8 cellular contexts compared by ENCODE assay signal in genomic region chr3:160564205-160564922, GRCh38. TPM values are rescaled to one million over a fixed set of nuclear protein-coding genes. Genes with fewer than 3 reads are reported as not detected.
DNase-seq lines count a peak whose midpoint lies in the region; ATAC-seq, FAIRE-seq and TF ChIP-seq lines count a peak whose summit lies in the region.

No MANE protein-coding gene starts in this region.

- no peaks in the 10 kb centered on the region for H3K27me3 ChIP-seq in thyroid gland

- no peak for TF ChIP-seq POLR2A in thyroid gland (IDR thresholded peaks at IDR 0.05)

- no peaks in the 10 kb centered on the region for H3K27me3 Mint-ChIP-seq in activated CD4-positive, alpha-beta T cell treated with anti-CD3 and anti-CD28 coated beads, Interleukin-2, amount 10 ng/mL, durations not matched to agents 24 days and 14 days
- no peaks in the 10 kb centered on the region for H3K27me3 Mint-ChIP-seq in MCF 10A (ENCODE audit: insufficient read depth, unreplicated experiment)
- H3K27me3 Mint-ChIP-seq in memory B cell = no peaks in the 10 kb centered on the region

- POLR2A ChIA-PET in MCF 10A (lab: Yijun Ruan, JAX) = interaction anchor here (0.6 to 8.9 kb wide), 19 partner anchors 10 to 657 kb away, joined by 3 to 124 read pairs (median 4); partner anchors contain the start of genes ARL14, NMD3, PPM1L and TRIM59

- peak overlapping the region; percentile 18 to 87 (median 26) for H3K4me3 ChIP-seq in thyroid gland (replicated peaks in 1 of 3)

- H3K9me3 ChIP-seq in thyroid gland = no peaks in the 10 kb centered on the region

- peaks cover 58% of the 10 kb centered on the region for H3K4me1 Mint-ChIP-seq in activated CD4-positive, alpha-beta T cell treated with anti-CD3 and anti-CD28 coated beads, Interleukin-2, amount 10 ng/mL, durations not matched to agents 24 days and 14 days
- H3K4me1 Mint-ChIP-seq in MCF 10A (ENCODE audit: insufficient read depth, unreplicated experiment) = peaks cover 35% of the 10 kb centered on the region
- peaks cover 48% of the 10 kb centered on the region for H3K4me1 Mint-ChIP-seq in memory B cell

- BruUV-seq in MCF 10A (replicated peaks; lab: Mats Ljungman, UMichigan) = TSS peak; percentile 22

- no peaks in the 10 kb centered on the region for H3K36me3 ChIP-seq in thyroid gland

- TF ChIP-seq CTCF in MCF 10A (IDR thresholded peaks at IDR 0.05; ENCODE audit: unreplicated experiment) (no peak), thyroid gland (IDR thresholded peaks at IDR 0.05) (no peak), D721Med (IDR thresholded peaks at IDR 0.05; ENCODE audit: insufficient read depth, missing control alignments) (no peak)

- 0 to 3% methylated on average over 17 to 18 of the region's 39 CpGs for WGBS in thyroid gland, 2 donors

- peak overlapping the region; percentile 98 for H3K4me3 Mint-ChIP-seq in activated CD4-positive, alpha-beta T cell treated with anti-CD3 and anti-CD28 coated beads, Interleukin-2, amount 10 ng/mL, durations not matched to agents 24 days and 14 days
- peak overlapping the region; percentile 96 for H3K4me3 Mint-ChIP-seq in MCF 10A (ENCODE audit: unreplicated experiment)
- peak overlapping the region; percentile 94 for H3K4me3 Mint-ChIP-seq in memory B cell

- ATAC-seq in memory B cell (ENCODE audit: low read depth) = no peak

- FAIRE-seq in D721Med (lab: Jason Lieb, UNC) = no peak

- CTCF ChIA-PET in MCF 10A (lab: Yijun Ruan, JAX) = interaction anchor here (0.6 to 1.7 kb wide), 8 partner anchors 13 to 1674 kb away, joined by 3 to 6 read pairs (median 3); partner anchors contain the start of gene ARL14

- H3K27ac Mint-ChIP-seq in activated CD4-positive, alpha-beta T cell treated with anti-CD3 and anti-CD28 coated beads, Interleukin-2, amount 10 ng/mL, durations not matched to agents 24 days and 14 days = peak overlapping the region; percentile 90
- H3K27ac Mint-ChIP-seq in MCF 10A (ENCODE audit: low read depth, unreplicated experiment) (peak overlapping the region; percentile 99), memory B cell (peak overlapping the region; percentile 93)

- intact Hi-C loops in activated CD4-positive, alpha-beta T cell treated with anti-CD3 and anti-CD28 coated beads, Interleukin-2, amount 10 ng/mL, durations not matched to agents 24 days and 14 days (cut with micrococcal nuclease) = loop anchor here (5.0 kb wide), 1 partner anchor 72 kb away; no protein-coding TSS in a partner anchor
- intact Hi-C loops in MCF 10A (cut with micrococcal nuclease) (loop anchor here (5.0 kb wide), 1 partner anchor 117 kb away; the partner anchor contains the start of gene TRIM59), thyroid gland (cut with DNase I) (no loop called here)

- no peaks in the 10 kb centered on the region for H3K9me3 Mint-ChIP-seq in activated CD4-positive, alpha-beta T cell treated with anti-CD3 and anti-CD28 coated beads, Interleukin-2, amount 10 ng/mL, durations not matched to agents 24 days and 14 days
- no peaks in the 10 kb centered on the region for H3K9me3 Mint-ChIP-seq in MCF 10A (ENCODE audit: unreplicated experiment)
- H3K9me3 Mint-ChIP-seq in memory B cell = no peaks in the 10 kb centered on the region

- peaks cover 15 to 40% of the 10 kb centered on the region in 2 donors for H3K4me1 ChIP-seq in thyroid gland

- peaks cover 35% of the 10 kb centered on the region for H3K36me3 Mint-ChIP-seq in activated CD4-positive, alpha-beta T cell treated with anti-CD3 and anti-CD28 coated beads, Interleukin-2, amount 10 ng/mL, durations not matched to agents 24 days and 14 days (ENCODE audit: low read depth)
- H3K36me3 Mint-ChIP-seq in MCF 10A (ENCODE audit: insufficient read depth, unreplicated experiment) (no peaks in the 10 kb centered on the region), memory B cell (peaks cover 12% of the 10 kb centered on the region)

- H3K27ac ChIP-seq in thyroid gland = peak overlapping the region in 2 of 3 donors; percentile 20 to 27

- no peak for DNase-seq in activated CD4-positive, alpha-beta T cell treated with anti-CD3 and anti-CD28 coated beads, Interleukin-2, amount 10 ng/mL, durations not matched to agents 24 days and 14 days
- no peak for DNase-seq in activated CD4-positive, alpha-beta T cell treated with anti-CD3 and anti-CD28 coated beads for 1 hour
- DNase-seq in NCI-H526 treated with DMSO at 0.1 percent for 48 hours (lab: John Stamatoyannopoulos, UW) (peak; percentile 21), MCF 10A (ENCODE audit: unreplicated experiment) (peak; percentile 22), memory B cell (ENCODE audit: low spot score in 2 of 2) (no peak), thyroid gland (peak; percentile 31 to 36), D721Med (ENCODE audit: insufficient read length, low spot score) (no peak), GF-D8 (lab: John Stamatoyannopoulos, UW) (no peak)

RNA-seq across cellular contexts. Expression of gene KPNA4, which starts 1.0 kb away (rescaled TPM):
- 72.5 and 75.9 TPM in 2 replicates for total RNA-seq in activated CD4-positive, alpha-beta T cell treated with anti-CD3 and anti-CD28 coated beads, Interleukin-2, amount 10 ng/mL, durations not matched to agents 24 days and 14 days
- total RNA-seq in MCF 10A (2022) (85.9 and 127 TPM in 2 replicates), thyroid gland (10 to 100 TPM; 24.7 to 31.2 (median 30.4) TPM)

Comparison
In these comparisons a context has a peak if more than half of its experiments do, and no peak if none do; other contexts are left out.
1. DNase-seq: peak in NCI-H526 treated with DMSO at 0.1 percent for 48 hours (single experiment), MCF 10A (single experiment) and thyroid gland (2 of 2); none in activated CD4-positive, alpha-beta T cell treated with anti-CD3 and anti-CD28 coated beads, Interleukin-2, amount 10 ng/mL, durations not matched to agents 24 days and 14 days (single experiment), activated CD4-positive, alpha-beta T cell treated with anti-CD3 and anti-CD28 coated beads for 1 hour (single experiment), memory B cell (0 of 2), D721Med (single experiment) and GF-D8 (single experiment).
2. Peak in every context shown above with its lines, with median percentiles within 50 percentile points of each other: H3K27ac Mint-ChIP-seq and H3K4me3 Mint-ChIP-seq.